In genomic region chr14:72714094-72714493, GRCh38 we compare ENCODE assay signal across 9 cellular contexts.
A peak's percentile ranks its signal among the peaks of the same experiment; 100 is the strongest.
DNase-seq lines count a peak whose midpoint lies in the region; ATAC-seq, FAIRE-seq and TF ChIP-seq lines count a peak whose summit lies in the region.
"Had no signal": no experiment of that assay in that cellular context is flagged by ENCODE, and none has a peak within 500 bp of the region (broad histone marks: within the 10 kb centered on the region; RNA-seq: fewer than 3 reads in every experiment).

No MANE protein-coding gene starts in this region.

- peaks cover 16% of the 10 kb centered on the region for H3K4me1 Mint-ChIP-seq in activated T-helper 17 cell treated with anti-CD3 and anti-CD28 coated beads, Interleukin-2, amount 50 U/mL, for 72 hours

- in situ Hi-C loops in ACHN (cut with HindIII; ENCODE audit: low pct_ligation_motif_present, low pct_unique_long_range_greater_than_20kb, low sequenced_read_pairs), result no loop called here

- no peaks in the 10 kb centered on the region for H3K9me3 Mint-ChIP-seq in activated T-helper 17 cell treated with anti-CD3 and anti-CD28 coated beads, Interleukin-2, amount 50 U/mL, for 72 hours

- H3K27me3 ChIP-seq in small intestine (ENCODE audit: control insufficient read depth in 2 of 2, insufficient read depth in 2 of 2, low read length in 2 of 2), result no peaks in the 10 kb centered on the region

- no peaks in the 10 kb centered on the region for H3K4me1 ChIP-seq in small intestine (ENCODE audit: control insufficient read depth in 2 of 2, insufficient read depth in 1 of 2, low read depth in 1 of 2, low read length in 1 of 2)

- H3K4me3 Mint-ChIP-seq in activated T-helper 17 cell treated with anti-CD3 and anti-CD28 coated beads, Interleukin-2, amount 50 U/mL, for 72 hours, result peak overlapping the region; percentile 28

- H3K36me3 Mint-ChIP-seq in activated T-helper 17 cell treated with anti-CD3 and anti-CD28 coated beads, Interleukin-2, amount 50 U/mL, for 72 hours (ENCODE audit: low read depth), result no peaks in the 10 kb centered on the region

- H3K27me3 Mint-ChIP-seq in activated T-helper 17 cell treated with anti-CD3 and anti-CD28 coated beads, Interleukin-2, amount 50 U/mL, for 72 hours, result no peaks in the 10 kb centered on the region

- no peak overlapping the region for H3K27ac ChIP-seq in small intestine (ENCODE audit: low read depth in 1 of 2, low read length in 1 of 2)

- FAIRE-seq in GM12892 (lab: Jason Lieb, UNC) (peak; percentile 61), small intestine (lab: Jason Lieb, UNC) (no peak)
- FAIRE-seq: islet of Langerhans had no signal

- 70 to 96% (median 72%) methylated on average over 14 of the region's 14 CpGs for WGBS in small intestine, 3 donors

- peak; percentile 48 for ATAC-seq in HG02852 (IDR thresholded peaks at IDR 0.05; ENCODE audit: unreplicated experiment)
- peak; percentile 66 for ATAC-seq in activated T-helper 17 cell treated with anti-CD3 and anti-CD28 coated beads, Interleukin-2, amount 50 U/mL, for 72 hours (replicated peaks)

- no peaks in the 10 kb centered on the region for H3K9me3 ChIP-seq in small intestine (ENCODE audit: control insufficient read depth, low read depth)

- no peaks in the 10 kb centered on the region for H3K36me3 ChIP-seq in small intestine (ENCODE audit: control insufficient read depth in 2 of 2, insufficient read depth in 2 of 2, low read length in 2 of 2)

- peak overlapping the region; percentile 50 for H3K27ac Mint-ChIP-seq in activated T-helper 17 cell treated with anti-CD3 and anti-CD28 coated beads, Interleukin-2, amount 50 U/mL, for 72 hours

- no peak for TF ChIP-seq POLR2A in GM12892 (IDR thresholded peaks at IDR 0.05; ENCODE audit: low read depth, low read length)

- no peak overlapping the region for H3K4me3 ChIP-seq in small intestine (ENCODE audit: low read depth in 1 of 2, low read length in 2 of 2)

- DNase-seq in GM12892 (ENCODE audit: insufficient read length) (peak; percentile 39), small intestine (peak; percentile 6), ACHN (no peak), NCI-H82 (lab: John Stamatoyannopoulos, UW) (no peak), NCI-H2081 (lab: John Stamatoyannopoulos, UW) (no peak), COR-L47 (lab: John Stamatoyannopoulos, UW) (no peak)

Comparison
In these comparisons a context has a peak if more than half of its experiments do, and no peak if none do; other contexts are left out.
1. DNase-seq: peak in GM12892 (single experiment) and small intestine (single experiment); none in ACHN (single experiment), NCI-H82 (single experiment), NCI-H2081 (0 of 2) and COR-L47 (single experiment).